27 cellular contexts compared by ENCODE assay signal in the genomic region with DNA sequence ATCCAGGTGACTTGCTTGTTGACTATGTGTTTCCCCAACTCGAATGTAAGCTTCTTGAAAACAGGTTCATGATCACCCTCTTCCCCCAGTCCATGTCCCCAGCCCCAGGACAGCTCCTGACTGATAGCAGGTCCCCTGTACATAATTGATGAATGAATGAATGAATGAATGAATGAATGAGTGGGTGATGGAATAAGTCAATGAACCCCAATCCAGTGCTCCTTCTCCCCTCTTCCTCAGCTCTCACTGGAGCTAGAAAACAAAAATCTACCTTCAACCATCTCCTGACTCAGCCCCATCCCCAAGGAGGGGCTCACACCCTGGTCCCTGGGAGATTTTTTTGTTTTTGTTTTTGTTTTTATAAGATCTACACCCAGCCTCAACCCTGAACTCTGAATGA. TPM values are rescaled to one million over a fixed set of nuclear protein-coding genes. Genes with fewer than 3 reads are reported as not detected.
"Had no signal": no experiment of that assay in that cellular context is flagged by ENCODE, and none has a peak within 500 bp of the region (broad histone marks: within the 10 kb centered on the region; RNA-seq: fewer than 3 reads in every experiment).

No MANE protein-coding gene starts in this region.

- DNase-seq: activated CD4-positive, alpha-beta T cell treated with anti-CD3 and anti-CD28 coated beads, Interleukin-2, amount 50 U/mL, for 1 hour; activated naive CD4-positive, alpha-beta T cell; activated T-cell treated with anti-CD3 and anti-CD28 coated beads for 4 hours; body of pancreas; central memory CD4-positive, alpha-beta T cell; Karpas-422; MM.1S; NCI-H1105; NCI-H1436; NCI-H1694 treated with DMSO at 0.1 percent for 48 hours; NCI-H2029 treated with DMSO at 0.1 percent for 48 hours; NCI-H345; NCI-H510A; NCI-H526 treated with DMSO at 0.1 percent for 48 hours; NK-92 treated with Interleukin-12 subunit alpha and Interleukin-12 subunit beta, amount 100 ng/mL, for 24 hours; PC-3; SIG-M5; WERI-Rb-1 had no signal

- FAIRE-seq: bronchial epithelial cell, RCC 7860 had no signal

- H3K4me1 Mint-ChIP-seq: activated naive CD4-positive, alpha-beta T cell treated with anti-CD3 and anti-CD28 coated beads, Interleukin-2, amount 50 U/mL, for 24 hours; activated T-helper 17 cell treated with anti-CD3 and anti-CD28 coated beads, Interleukin-2, amount 50 U/mL, for 72 hours had no signal

- H3K9me3 Mint-ChIP-seq: activated naive CD4-positive, alpha-beta T cell treated with anti-CD3 and anti-CD28 coated beads, Interleukin-2, amount 50 U/mL, for 24 hours; activated T-helper 17 cell treated with anti-CD3 and anti-CD28 coated beads, Interleukin-2, amount 50 U/mL, for 72 hours had no signal

- H3K27ac ChIP-seq: body of pancreas, WERI-Rb-1 had no signal

- H3K36me3 ChIP-seq: WERI-Rb-1 had no signal

- H3K4me3 Mint-ChIP-seq: activated CD4-positive, alpha-beta memory T cell treated with anti-CD3 and anti-CD28 coated beads, Interleukin-2, amount 10 ng/mL, durations not matched to agents 7 days and 5 days; activated CD4-positive, alpha-beta T cell treated with anti-CD3 and anti-CD28 coated beads for 36 hours; activated naive CD4-positive, alpha-beta T cell treated with anti-CD3 and anti-CD28 coated beads, Interleukin-2, amount 50 U/mL, for 24 hours; activated T-helper 17 cell treated with anti-CD3 and anti-CD28 coated beads, Interleukin-2, amount 50 U/mL, for 72 hours had no signal

- H3K27ac Mint-ChIP-seq: activated CD4-positive, alpha-beta memory T cell treated with anti-CD3 and anti-CD28 coated beads, Interleukin-2, amount 10 ng/mL, durations not matched to agents 7 days and 5 days; activated CD4-positive, alpha-beta T cell treated with anti-CD3 and anti-CD28 coated beads for 36 hours; activated naive CD4-positive, alpha-beta T cell treated with anti-CD3 and anti-CD28 coated beads, Interleukin-2, amount 50 U/mL, for 24 hours; activated T-helper 17 cell treated with anti-CD3 and anti-CD28 coated beads, Interleukin-2, amount 50 U/mL, for 72 hours had no signal

- H3K36me3 Mint-ChIP-seq: activated naive CD4-positive, alpha-beta T cell treated with anti-CD3 and anti-CD28 coated beads, Interleukin-2, amount 50 U/mL, for 24 hours had no signal

- H3K4me3 ChIP-seq: body of pancreas had no signal

- ATAC-seq: body of pancreas, PC-3 had no signal

- H3K27me3 ChIP-seq: body of pancreas had no signal

- H3K9me3 ChIP-seq: body of pancreas had no signal

RNA-seq across cellular contexts. Expression of a gene that starts 16.2 kb away (rescaled TPM):
- total RNA-seq: activated CD4-positive, alpha-beta memory T cell treated with anti-CD3 and anti-CD28 coated beads, Interleukin-2, amount 10 ng/mL, durations not matched to agents 7 days and 5 days; activated CD8-positive, alpha-beta memory T cell treated with anti-CD3 and anti-CD28 coated beads for 36 hours; body of pancreas; bronchial epithelial cell; PC-3; T-helper 2 cell treated with Interferon-gamma antibody and Interleukin-4, amounts not matched to agents 100 ng/mL and 5 ng/mL, for 36 hours had no signal

RNA-seq across cellular contexts. Expression of a gene that starts 42.2 kb away (rescaled TPM):
- total RNA-seq: bronchial epithelial cell, chondrocyte, PC-3 had no signal
